Comparison of ENCODE assay signal across 9 cellular contexts in genomic region chr17:58337600-58338453, GRCh38. TPM values are rescaled to one million over a fixed set of nuclear protein-coding genes. Genes with fewer than 3 reads are reported as not detected.
DNase-seq lines count a peak whose midpoint lies in the region; ATAC-seq, FAIRE-seq and TF ChIP-seq lines count a peak whose summit lies in the region.
"Had no signal": no experiment of that assay in that cellular context is flagged by ENCODE, and none has a peak within 500 bp of the region (broad histone marks: within the 10 kb centered on the region; RNA-seq: fewer than 3 reads in every experiment).

No MANE protein-coding gene starts in this region.

- H3K27ac ChIP-seq in ascending aorta (peak overlapping the region; percentile 56 to 77), kidney (ENCODE audit: low read depth in 2 of 2, low read length in 2 of 2) (peak overlapping the region; percentile 11 to 55)

- H3K27ac Mint-ChIP-seq in T-helper 2 cell treated with Interferon-gamma antibody and Interleukin-4, amounts not matched to agents 5 μg/mL and 100 μg/mL, for 36 hours, result peak overlapping the region; percentile 99

- FAIRE-seq in kidney (lab: Jason Lieb, UNC), result no peak
- FAIRE-seq: G401.6 had no signal

- CTCF ChIA-PET in AG04449 (lab: Yijun Ruan, JAX), result interaction anchor here (0.8 to 6.3 kb wide), 5 partner anchors 9 to 21 kb away, joined by 3 to 28 read pairs (median 4); partner anchors contain the start of genes SUPT4H1 and TSPOAP1

- peak overlapping the region; percentile 99 for H3K4me3 Mint-ChIP-seq in T-helper 2 cell treated with Interferon-gamma antibody and Interleukin-4, amounts not matched to agents 5 μg/mL and 100 μg/mL, for 36 hours

- H3K9me3 Mint-ChIP-seq in T-helper 2 cell treated with Interferon-gamma antibody and Interleukin-4, amounts not matched to agents 5 μg/mL and 100 μg/mL, for 36 hours, result no peaks in the 10 kb centered on the region

- no peak for TF ChIP-seq CTCF in AG04449 (IDR thresholded peaks at IDR 0.05; ENCODE audit: insufficient read depth, low read length, missing control alignments)
- TF ChIP-seq CTCF in ascending aorta (IDR thresholded peaks at IDR 0.05), result no peak
- TF ChIP-seq CTCF in kidney (IDR thresholded peaks at IDR 0.05; ENCODE audit: borderline replicate concordance, extremely low read depth, insufficient read depth), result no peak

- POLR2A ChIA-PET in AG04449 (lab: Yijun Ruan, JAX), result interaction anchor here (1.0 to 7.5 kb wide), 4 partner anchors 9 to 14 kb away, joined by 4 to 88 read pairs (median 6); partner anchors contain the start of gene SUPT4H1

- no peaks in the 10 kb centered on the region for H3K9me3 ChIP-seq in ascending aorta
- no peaks in the 10 kb centered on the region for H3K9me3 ChIP-seq in kidney (ENCODE audit: control insufficient read depth in 1 of 2, low read length in 2 of 2)

- H3K9ac ChIP-seq in kidney (ENCODE audit: low read length in 2 of 2), result no peak overlapping the region

- no peak overlapping the region for H3K4me3 ChIP-seq in AG04449 (ENCODE audit: low read depth, low read length)
- peak overlapping the region in 1 of 2 donors; percentile 31 for H3K4me3 ChIP-seq in ascending aorta
- H3K4me3 ChIP-seq in kidney (ENCODE audit: low read length in 2 of 2), result no peak overlapping the region

- H3K27me3 ChIP-seq in ascending aorta, result no peaks in the 10 kb centered on the region

- peak; percentile 86 for DNase-seq in AG04449 (ENCODE audit: low read depth, low spot score)
- DNase-seq in T-helper 2 cell treated with Interferon-gamma antibody and Interleukin-4, amounts not matched to agents 5 μg/mL and 100 μg/mL, for 36 hours (ENCODE audit: low spot score), result peak; percentile 97
- peak; percentile 72 to 90 for DNase-seq in ascending aorta (ENCODE audit: low spot score in 2 of 2)
- peak; percentile 93 for DNase-seq in kidney
- DNase-seq in stimulated activated CD4-positive, alpha-beta T cell treated with anti-CD3 and anti-CD28 coated beads, Interleukin-2, amount 100 ng/mL, for 24 hours, result peak; percentile 93 to 94
- DNase-seq in putamen (ENCODE audit: low spot score), result no peak

- peaks cover 34% of the 10 kb centered on the region for H3K4me1 Mint-ChIP-seq in T-helper 2 cell treated with Interferon-gamma antibody and Interleukin-4, amounts not matched to agents 5 μg/mL and 100 μg/mL, for 36 hours (ENCODE audit: low read depth)

- peaks cover 57% of the 10 kb centered on the region for H3K36me3 Mint-ChIP-seq in T-helper 2 cell treated with Interferon-gamma antibody and Interleukin-4, amounts not matched to agents 5 μg/mL and 100 μg/mL, for 36 hours (ENCODE audit: low read depth)

- H3K4me1 ChIP-seq in ascending aorta (peaks cover 0 to 3% of the 10 kb centered on the region in 2 donors), kidney (ENCODE audit: control insufficient read depth in 1 of 2, insufficient read depth in 1 of 2, low read depth in 1 of 2, low read length in 2 of 2) (peaks cover 0 to 5% of the 10 kb centered on the region in 2 donors)

- H3K36me3 ChIP-seq in ascending aorta, result no peaks in the 10 kb centered on the region
- H3K36me3 ChIP-seq in kidney (ENCODE audit: control insufficient read depth in 1 of 2, insufficient read depth in 2 of 2, low read length in 2 of 2), result no peaks in the 10 kb centered on the region

- intact Hi-C loops in ascending aorta (cut with DNase I) (no loop called here), kidney (cut with DNase I) (no loop called here)

- ATAC-seq in GM19324 (IDR thresholded peaks at IDR 0.05; ENCODE audit: low FRiP score, unreplicated experiment) (peak; percentile 69), HG03378 (IDR thresholded peaks at IDR 0.05; ENCODE audit: unreplicated experiment) (peak; percentile 48)

- H3K27me3 Mint-ChIP-seq in T-helper 2 cell treated with Interferon-gamma antibody and Interleukin-4, amounts not matched to agents 5 μg/mL and 100 μg/mL, for 36 hours (ENCODE audit: low read depth), result no peaks in the 10 kb centered on the region

RNA-seq across cellular contexts. Expression of gene TSPOAP1, which starts 9.2 kb away (rescaled TPM):
- total RNA-seq in ascending aorta (22.4 TPM), kidney (30.6 TPM)
- polyA plus RNA-seq in kidney (ENCODE audit: insufficient read depth, low read depth, low replicate concordance), result 12.5 TPM

RNA-seq across cellular contexts. Expression of gene SUPT4H1, which starts 14.2 kb away (rescaled TPM):
- total RNA-seq in ascending aorta, result 18.0 TPM
- total RNA-seq in kidney, result 60.5 TPM
- polyA plus RNA-seq in kidney (ENCODE audit: insufficient read depth, low read depth, low replicate concordance), result 129 TPM

RNA-seq across cellular contexts. Expression of gene MPO, which starts 57.1 kb away (rescaled TPM):
- total RNA-seq in ascending aorta (1.8 TPM), kidney (0.47 TPM)
- polyA plus RNA-seq in kidney (ENCODE audit: insufficient read depth, low read depth, low replicate concordance), result not detected
